In the genomic region with DNA sequence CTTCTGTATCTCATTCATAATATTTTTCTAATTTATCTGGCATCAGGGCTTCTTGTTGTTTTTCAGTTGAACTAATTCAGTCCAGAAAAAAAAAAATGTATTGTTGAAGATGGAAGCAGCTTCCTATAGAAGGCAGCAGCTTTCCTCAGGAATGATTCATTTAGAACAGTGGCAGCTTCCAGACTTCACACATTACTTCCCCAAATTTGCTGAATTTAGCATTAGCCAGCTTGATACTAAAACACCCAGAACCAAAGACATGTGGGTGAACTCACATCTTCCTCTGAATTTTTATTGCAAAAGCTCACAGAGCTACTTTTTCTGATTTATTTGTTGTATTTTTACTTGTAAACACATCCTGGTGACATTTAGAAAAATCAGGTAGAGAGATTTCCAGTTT, we compare ENCODE assay signal across 25 cellular contexts. TPM values are rescaled to one million over a fixed set of nuclear protein-coding genes. Genes with fewer than 3 reads are reported as not detected.
"Had no signal": no experiment of that assay in that cellular context is flagged by ENCODE, and none has a peak within 500 bp of the region (broad histone marks: within the 10 kb centered on the region; RNA-seq: fewer than 3 reads in every experiment).

No MANE protein-coding gene starts in this region.

- DNase-seq: kidney; left colon; left lung; lower lobe of right lung; mammary epithelial cell; mesenchymal stem cell; naive B cell; natural killer cell; nephron progenitor cell; occipital lobe; right lobe of liver; stimulated activated CD4-positive, alpha-beta T cell treated with anti-CD3 and anti-CD28 coated beads, Interleukin-1b, Interleukin-23, amount 100 ng/mL, for 48 hours; stimulated activated CD4-positive, alpha-beta T cell treated with anti-CD3 and anti-CD28 coated beads, Interleukin-2, amount 100 ng/mL, for 48 hours; stimulated activated CD4-positive, alpha-beta T cell treated with anti-CD3 and anti-CD28 coated beads, Interleukin-4, amount 100 ng/mL, for 4 hours; stimulated activated CD8-positive, alpha-beta memory T cell treated with anti-CD3 and anti-CD28 coated beads, Interleukin-4, amount 100 ng/mL, for 48 hours; stimulated activated naive CD4-positive, alpha-beta T cell treated with Interleukin-2 at 50 U/mL for 16 hours; stimulated activated naive CD8-positive, alpha-beta T cell treated with anti-CD3 and anti-CD28 coated beads, Interleukin-15, amount 100 ng/mL, for 72 hours; substantia nigra; testis; thyroid gland; transverse colon; upper lobe of left lung had no signal

- ATAC-seq: left colon; left lung; lower lobe of right lung; natural killer cell; right lobe of liver; stimulated activated memory B cell treated with anti-CD40 and anti-IgM and Interleukin-4, amounts not matched to agents 10 μg/mL and 1 μg/mL and 100 μg/mL, for 72 hours; stimulated activated naive CD8-positive, alpha-beta T cell treated with anti-CD3 and anti-CD28 coated beads, Interleukin-15, amount 100 ng/mL, for 72 hours had no signal

RNA-seq across cellular contexts. Expression of a gene that starts 53.8 kb away (rescaled TPM):
- polyA plus RNA-seq: liver, mammary epithelial cell, smooth muscle cell had no signal
